ENCODE assay signal across 1 cellular context in the genomic region with DNA sequence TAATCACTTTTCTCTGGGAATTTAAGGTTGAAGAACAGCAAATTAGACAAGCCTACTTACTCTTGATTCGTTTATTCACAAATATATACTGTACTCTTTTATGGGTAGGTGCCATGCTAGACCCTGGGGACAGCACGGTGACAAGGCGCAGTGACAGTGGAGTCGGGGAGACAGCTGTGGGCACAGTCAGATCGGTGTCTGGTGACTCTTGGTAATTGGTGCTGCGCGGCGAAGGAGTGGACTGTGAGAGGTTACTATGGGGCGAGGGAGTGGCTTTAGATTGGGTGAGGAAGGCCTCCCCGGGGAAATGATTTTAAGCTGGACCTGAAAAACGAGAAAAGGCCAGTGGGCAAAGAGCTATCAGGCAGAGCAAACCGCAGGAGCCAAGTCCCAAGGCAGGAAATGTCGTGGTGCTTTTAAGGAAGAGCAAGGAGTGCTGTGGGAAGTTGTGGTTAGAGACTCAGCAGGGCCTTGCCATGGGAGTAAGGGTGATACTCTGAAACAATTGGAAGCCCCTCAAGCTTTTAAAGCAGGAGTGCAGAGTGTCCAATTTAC.
TF ChIP-seq lines count a peak whose summit lies in the region.

No MANE protein-coding gene starts in this region.

TF ChIP-seq in WTC11, 78 proteins besides CTCF, POLR2A, EP300 and RAD21 (continued from another document):
- TF ChIP-seq, protein P1, sequence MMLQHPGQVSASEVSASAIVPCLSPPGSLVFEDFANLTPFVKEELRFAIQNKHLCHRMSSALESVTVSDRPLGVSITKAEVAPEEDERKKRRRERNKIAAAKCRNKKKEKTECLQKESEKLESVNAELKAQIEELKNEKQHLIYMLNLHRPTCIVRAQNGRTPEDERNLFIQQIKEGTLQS (CRISPR knock-in tag; conservative IDR thresholded peaks at IDR 0.05): no peak
- no peak for TF ChIP-seq ZNF671 (CRISPR knock-in tag; IDR thresholded peaks at IDR 0.05)
- TF ChIP-seq ZNF232 (CRISPR knock-in tag; IDR thresholded peaks at IDR 0.05): no peak
